Comparison of ENCODE assay signal across 29 cellular contexts in the genomic region with DNA sequence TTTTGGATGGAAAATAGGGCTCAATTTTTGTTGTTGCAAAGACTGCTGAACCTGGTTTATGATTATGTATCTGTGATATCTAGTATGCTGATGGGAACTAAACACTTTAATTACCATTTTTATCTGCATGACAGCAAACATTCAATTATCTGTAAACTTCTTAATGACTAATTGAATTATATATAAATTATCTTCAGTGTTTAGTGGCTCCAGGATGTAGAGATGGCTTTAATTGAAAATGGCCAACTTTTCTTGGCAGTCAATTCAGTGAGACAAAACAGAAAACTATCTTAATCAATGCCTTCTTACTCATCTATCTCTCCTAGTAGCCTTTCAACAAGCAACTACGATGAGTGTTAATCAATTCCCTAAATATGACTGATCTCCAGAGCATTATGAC.
DNase-seq lines count a peak whose midpoint lies in the region; ATAC-seq and TF ChIP-seq lines count a peak whose summit lies in the region.
"Had no signal": no experiment of that assay in that cellular context is flagged by ENCODE, and none has a peak within 500 bp of the region (broad histone marks: within the 10 kb centered on the region; RNA-seq: fewer than 3 reads in every experiment).

No MANE protein-coding gene starts in this region.

- no peaks in the 10 kb centered on the region for H3F3A ChIP-seq in SK-N-SH (replicated peaks; ENCODE audit: insufficient read depth)

- no peaks in the 10 kb centered on the region for H3K27me3 ChIP-seq in SK-N-SH (ENCODE audit: insufficient read depth)
- H3K27me3 ChIP-seq: BE2C; BLaER1; BLaER1 treated with 17β-estradiol and CSF1 and Interleukin-3, amounts not matched to agents 10 nM and 100 nM had no signal

- peak in 1 of 2 experiments; percentile 39; a peak in 1 of 4 replicates for TF ChIP-seq EP300 in SK-N-SH (IDR thresholded peaks at IDR 0.05; ENCODE audit: borderline replicate concordance in 1 of 2, low read depth in 1 of 2, low read length in 1 of 2)

- no peak overlapping the region for H3K9ac ChIP-seq in SK-N-SH
- H3K9ac ChIP-seq: BLaER1; BLaER1 treated with 17β-estradiol and CSF1 and Interleukin-3, amounts not matched to agents 10 nM and 100 nM had no signal

- no peak for TF ChIP-seq CTCF in SK-N-SH (IDR thresholded peaks at IDR 0.05)

- no peaks in the 10 kb centered on the region for H3K36me3 ChIP-seq in SK-N-SH (replicated peaks in 1 of 2; ENCODE audit: control insufficient read depth in 1 of 2, insufficient read depth in 2 of 2, low read length in 1 of 2)
- H3K36me3 ChIP-seq: BE2C; BLaER1; BLaER1 treated with 17β-estradiol and CSF1 and Interleukin-3, amounts not matched to agents 10 nM and 100 nM had no signal

- no peak for ATAC-seq in SK-N-SH treated with all-trans-retinoic acid at 6 μM for 48 hours
- ATAC-seq: A549; CD8-positive, alpha-beta T cell had no signal

- no peak overlapping the region for H3K4me2 ChIP-seq in SK-N-SH
- H3K4me2 ChIP-seq: A549; BLaER1; BLaER1 treated with 17β-estradiol and CSF1 and Interleukin-3, amounts not matched to agents 10 nM and 100 nM had no signal

- H3K27ac ChIP-seq in SK-N-SH (ENCODE audit: low read depth in 2 of 2, low read length in 1 of 2) = no peak overlapping the region
- H3K27ac ChIP-seq: 22Rv1; A549; BLaER1; BLaER1 treated with 17β-estradiol and CSF1 and Interleukin-3, amounts not matched to agents 10 nM and 100 nM; C4-2B had no signal

- H3K79me2 ChIP-seq in SK-N-SH (ENCODE audit: insufficient read depth) = no peaks in the 10 kb centered on the region

- no peaks in the 10 kb centered on the region for H4K20me1 ChIP-seq in SK-N-SH (ENCODE audit: insufficient read depth)
- H4K20me1 ChIP-seq: BLaER1; BLaER1 treated with 17β-estradiol and CSF1 and Interleukin-3, amounts not matched to agents 10 nM and 100 nM had no signal

- no peaks in the 10 kb centered on the region; a peak in 2 of 4 replicates for H3K4me1 ChIP-seq in SK-N-SH (ENCODE audit: control insufficient read depth in 1 of 2, insufficient read depth in 2 of 2, low read depth in 1 of 2, low read length in 1 of 2)
- H3K4me1 ChIP-seq: A549; BLaER1; BLaER1 treated with 17β-estradiol and CSF1 and Interleukin-3, amounts not matched to agents 10 nM and 100 nM had no signal

- CTCF ChIA-PET in SK-N-SH (lab: Yijun Ruan, JAX) = interaction anchor here (0.6 kb wide), 1 partner anchor 27 kb away, joined by 3 read pairs; no protein-coding TSS in a partner anchor

- 28% methylated on average over 1 of the region's 1 CpG for WGBS in SK-N-SH (ENCODE audit: low lambda C conversion rate)

- POLR2A ChIA-PET in SK-N-SH (lab: Yijun Ruan, JAX) = no interaction called here

- no peak overlapping the region for H3K4me3 ChIP-seq in SK-N-SH (ENCODE audit: low read depth in 2 of 2, low read length in 1 of 2)
- H3K4me3 ChIP-seq: A549; BLaER1; BLaER1 treated with 17β-estradiol and CSF1 and Interleukin-3, amounts not matched to agents 10 nM and 100 nM had no signal

- no peak overlapping the region for H2AFZ ChIP-seq in SK-N-SH (ENCODE audit: low read depth)

- no peaks in the 10 kb centered on the region for H3K9me2 ChIP-seq in SK-N-SH

- no peaks in the 10 kb centered on the region for H3K9me3 ChIP-seq in SK-N-SH
- H3K9me3 ChIP-seq: A549; BE2C; BLaER1; BLaER1 treated with 17β-estradiol and CSF1 and Interleukin-3, amounts not matched to agents 10 nM and 100 nM; Caco-2 had no signal

- DNase-seq in NCI-H1105 treated with DMSO at 0.1 percent for 48 hours (lab: John Stamatoyannopoulos, UW) (peak; percentile 15), NCI-H1105 (lab: John Stamatoyannopoulos, UW) (no peak), SK-N-SH (no peak)
- DNase-seq: 8988T; ACHN; AML-193; BE2C; C1 segment of cervical spinal cord; Caco-2; Calu3; CD4-positive, alpha-beta memory T cell; CD4-positive, alpha-beta T cell; CD4-positive, CD25-positive, alpha-beta regulatory T cell; CD8-positive, alpha-beta memory T cell; CD8-positive, alpha-beta T cell; COR-L47; DMS 273 treated with DMSO at 0.1 percent for 48 hours; DMS153; DMS53; DMS79; DMS79 treated with DMSO at 0.1 percent for 48 hours; DND-41; EL had no signal

- no peak for TF ChIP-seq RAD21 in SK-N-SH (IDR thresholded peaks at IDR 0.05; ENCODE audit: low read length)

TF ChIP-seq in SK-N-SH treated with all-trans-retinoic acid at 6 μM for 48 hours, 23 proteins besides CTCF, POLR2A, EP300 and RAD21:
- peak; percentile 57 for TF ChIP-seq ISL1 (CRISPR knock-in tag; IDR thresholded peaks at IDR 0.05)
- no peak for TF ChIP-seq ZNF8 (CRISPR knock-in tag; IDR thresholded peaks at IDR 0.05)
- TF ChIP-seq TCF4 (CRISPR knock-in tag; IDR thresholded peaks at IDR 0.05; ENCODE audit: borderline replicate concordance) = peak; percentile 52; the same call in 1 of the 2 replicates

TF ChIP-seq in SK-N-SH, 30 proteins besides CTCF, POLR2A, EP300 and RAD21:
- TF ChIP-seq RCOR1 (IDR thresholded peaks at IDR 0.05; ENCODE audit: low read length) = no peak
- TF ChIP-seq EZH2phosphoT487 (IDR thresholded peaks at IDR 0.05; ENCODE audit: borderline replicate concordance, low read depth) = no peak
- no peak for TF ChIP-seq FOXJ3 (CRISPR knock-in tag; IDR thresholded peaks at IDR 0.05)
- TF ChIP-seq, protein P1, sequence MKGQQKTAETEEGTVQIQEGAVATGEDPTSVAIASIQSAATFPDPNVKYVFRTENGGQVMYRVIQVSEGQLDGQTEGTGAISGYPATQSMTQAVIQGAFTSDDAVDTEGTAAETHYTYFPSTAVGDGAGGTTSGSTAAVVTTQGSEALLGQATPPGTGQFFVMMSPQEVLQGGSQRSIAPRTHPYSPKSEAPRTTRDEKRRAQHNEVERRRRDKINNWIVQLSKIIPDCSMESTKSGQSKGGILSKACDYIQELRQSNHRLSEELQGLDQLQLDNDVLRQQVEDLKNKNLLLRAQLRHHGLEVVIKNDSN (IDR thresholded peaks at IDR 0.05; ENCODE audit: borderline replicate concordance, low read depth) = no peak
- TF ChIP-seq JUND (IDR thresholded peaks at IDR 0.05) = no peak
- TF ChIP-seq SMC3 (IDR thresholded peaks at IDR 0.05; ENCODE audit: low read depth, low read length) = no peak
- no peak for TF ChIP-seq YY1 (IDR thresholded peaks at IDR 0.05; ENCODE audit: low read depth)
- TF ChIP-seq, protein P2, sequence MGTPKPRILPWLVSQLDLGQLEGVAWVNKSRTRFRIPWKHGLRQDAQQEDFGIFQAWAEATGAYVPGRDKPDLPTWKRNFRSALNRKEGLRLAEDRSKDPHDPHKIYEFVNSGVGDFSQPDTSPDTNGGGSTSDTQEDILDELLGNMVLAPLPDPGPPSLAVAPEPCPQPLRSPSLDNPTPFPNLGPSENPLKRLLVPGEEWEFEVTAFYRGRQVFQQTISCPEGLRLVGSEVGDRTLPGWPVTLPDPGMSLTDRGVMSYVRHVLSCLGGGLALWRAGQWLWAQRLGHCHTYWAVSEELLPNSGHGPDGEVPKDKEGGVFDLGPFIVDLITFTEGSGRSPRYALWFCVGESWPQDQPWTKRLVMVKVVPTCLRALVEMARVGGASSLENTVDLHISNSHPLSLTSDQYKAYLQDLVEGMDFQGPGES (IDR thresholded peaks at IDR 0.05; ENCODE audit: low read depth, low read length) = no peak
- TF ChIP-seq TCF12 (IDR thresholded peaks at IDR 0.05) = no peak
- TF ChIP-seq, protein P3, sequence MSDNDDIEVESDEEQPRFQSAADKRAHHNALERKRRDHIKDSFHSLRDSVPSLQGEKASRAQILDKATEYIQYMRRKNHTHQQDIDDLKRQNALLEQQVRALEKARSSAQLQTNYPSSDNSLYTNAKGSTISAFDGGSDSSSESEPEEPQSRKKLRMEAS (IDR thresholded peaks at IDR 0.05; ENCODE audit: low read depth) = no peak
- TF ChIP-seq GATA2 (CRISPR knock-in tag; IDR thresholded peaks at IDR 0.05) = no peak
- no peak for TF ChIP-seq CHD2 (IDR thresholded peaks at IDR 0.05; ENCODE audit: low read length, partially characterized antibody)
- no peak for TF ChIP-seq MEF2A (IDR thresholded peaks at IDR 0.05; ENCODE audit: borderline replicate concordance, low read depth)
- no peak for TF ChIP-seq PBX3 (IDR thresholded peaks at IDR 0.05)
- no peak for TF ChIP-seq TEAD4 (IDR thresholded peaks at IDR 0.05; ENCODE audit: borderline replicate concordance, insufficient read depth)
- TF ChIP-seq TAF1 (IDR thresholded peaks at IDR 0.05; ENCODE audit: borderline replicate concordance, low read depth, low read length) = no peak
- no peak for TF ChIP-seq MXI1 (IDR thresholded peaks at IDR 0.05; ENCODE audit: low read depth, low read length)
TF ChIP-seq in SK-N-SH: peak in this region for 0.
